ENCODE assay signal across 19 cellular contexts in the genomic region with DNA sequence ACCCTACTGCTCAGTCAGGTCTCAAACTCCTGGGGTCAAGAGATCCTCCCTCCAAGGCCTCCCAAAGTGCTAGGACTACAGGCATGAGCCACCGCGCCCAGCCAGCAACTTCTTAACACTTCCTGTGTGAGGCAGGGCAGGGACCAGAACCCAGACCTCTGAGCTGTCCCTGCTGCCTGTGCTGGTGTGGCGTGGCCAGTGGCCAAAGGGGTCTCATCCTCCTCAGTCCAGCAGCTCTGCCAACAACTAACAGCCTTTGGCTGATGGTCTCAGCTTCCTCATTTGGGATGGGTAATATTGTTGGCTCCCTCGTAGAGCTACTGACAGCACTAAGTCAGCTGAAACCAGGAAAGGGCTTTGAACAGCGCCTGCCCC. TPM values are rescaled to one million over a fixed set of nuclear protein-coding genes. Genes with fewer than 3 reads are reported as not detected.
A peak's percentile ranks its signal among the peaks of the same experiment; 100 is the strongest.
DNase-seq lines count a peak whose midpoint lies in the region; ATAC-seq and TF ChIP-seq lines count a peak whose summit lies in the region.
"Had no signal": no experiment of that assay in that cellular context is flagged by ENCODE, and none has a peak within 500 bp of the region (broad histone marks: within the 10 kb centered on the region; RNA-seq: fewer than 3 reads in every experiment).

No MANE protein-coding gene starts in this region.

- peaks cover 0 to 29% (median 16%) of the 10 kb centered on the region in 12 donors for H3K4me1 ChIP-seq in heart left ventricle
- peaks cover 14 to 49% (median 30%) of the 10 kb centered on the region in 4 donors for H3K4me1 ChIP-seq in esophagus muscularis mucosa
- peaks cover 30% of the 10 kb centered on the region for H3K4me1 ChIP-seq in mesodermal cell (ENCODE audit: control insufficient read depth, insufficient read depth, low read length, poor library complexity, severe bottlenecking)
- H3K4me1 ChIP-seq in vagina, result peaks cover 22% of the 10 kb centered on the region

- H3K36me3 ChIP-seq in heart left ventricle (no peaks in the 10 kb centered on the region), esophagus muscularis mucosa (no peaks in the 10 kb centered on the region), mesodermal cell (ENCODE audit: control insufficient read depth, insufficient read depth, low read length) (peaks cover 1% of the 10 kb centered on the region), vagina (no peaks in the 10 kb centered on the region)
- H3K36me3 ChIP-seq: neutrophil had no signal

- DNase-seq in heart left ventricle, result no peak
- no peak for DNase-seq in left ventricle myocardium superior
- DNase-seq in esophagus muscularis mucosa (ENCODE audit: extremely low spot score), result no peak
- no peak for DNase-seq in vagina (ENCODE audit: extremely low spot score in 2 of 2)
- DNase-seq in NCI-H1436 (lab: John Stamatoyannopoulos, UW), result no peak
- no peak for DNase-seq in NCI-H2029 (lab: John Stamatoyannopoulos, UW)
- DNase-seq in activated naive CD4-positive, alpha-beta T cell treated with anti-CD3 and anti-CD28 coated beads, Interleukin-2, amount 50 U/mL, for 72 hours (ENCODE audit: low spot score in 2 of 2), result no peak
- DNase-seq: activated CD4-positive, alpha-beta T cell treated with anti-CD3 and anti-CD28 coated beads, Interleukin-2, amount 10 ng/mL, durations not matched to agents 7 days and 5 days; anterior cingulate cortex; COR-L47; dorsolateral prefrontal cortex; foreskin melanocyte; KG1; NCI-H1930; NCI-H526; T-helper 17 cell had no signal

- no peak for TF ChIP-seq EP300 in esophagus muscularis mucosa (IDR thresholded peaks at IDR 0.05)

- H3K27ac Mint-ChIP-seq in activated naive CD4-positive, alpha-beta T cell treated with anti-CD3 and anti-CD28 coated beads, Interleukin-2, amount 50 U/mL, for 72 hours, result no peak overlapping the region
- H3K27ac Mint-ChIP-seq: activated CD4-positive, alpha-beta T cell treated with anti-CD3 and anti-CD28 coated beads, Interleukin-2, amount 10 ng/mL, durations not matched to agents 7 days and 5 days had no signal

- ATAC-seq in heart left ventricle, result no peak
- no peak for ATAC-seq in left ventricle myocardium superior
- ATAC-seq in activated naive CD4-positive, alpha-beta T cell treated with anti-CD3 and anti-CD28 coated beads, Interleukin-2, amount 50 U/mL, for 72 hours, result no peak
- ATAC-seq: left lobe of liver, T-helper 17 cell had no signal

- TF ChIP-seq POLR2A in heart left ventricle (IDR thresholded peaks at IDR 0.05) (no peak), esophagus muscularis mucosa (IDR thresholded peaks at IDR 0.05; ENCODE audit: low read depth) (no peak), vagina (IDR thresholded peaks at IDR 0.05) (no peak)

- H3K27ac ChIP-seq in heart left ventricle, result peak overlapping the region in 8 of 12 donors; percentile 27 to 80 (median 67)
- H3K27ac ChIP-seq in esophagus muscularis mucosa (replicated peaks in 1 of 4), result peak overlapping the region; percentile 63 to 76 (median 68)
- H3K27ac ChIP-seq in mesodermal cell (ENCODE audit: low read depth, low read length, severe bottlenecking), result peak overlapping the region; percentile 88
- H3K27ac ChIP-seq in vagina, result peak overlapping the region; percentile 52
- H3K27ac ChIP-seq: neutrophil had no signal

- no peaks in the 10 kb centered on the region for H3K9me3 ChIP-seq in heart left ventricle
- H3K9me3 ChIP-seq in esophagus muscularis mucosa, result no peaks in the 10 kb centered on the region
- H3K9me3 ChIP-seq in mesodermal cell (ENCODE audit: control insufficient read depth, low read length), result no peaks in the 10 kb centered on the region
- no peaks in the 10 kb centered on the region for H3K9me3 ChIP-seq in vagina
- H3K9me3 ChIP-seq: neutrophil had no signal

- H3K36me3 Mint-ChIP-seq in activated naive CD4-positive, alpha-beta T cell treated with anti-CD3 and anti-CD28 coated beads, Interleukin-2, amount 50 U/mL, for 72 hours, result peaks cover 0 to 7% of the 10 kb centered on the region in 2 donors

- no peaks in the 10 kb centered on the region for H3K27me3 ChIP-seq in heart left ventricle
- no peaks in the 10 kb centered on the region for H3K27me3 ChIP-seq in esophagus muscularis mucosa
- H3K27me3 ChIP-seq in vagina, result no peaks in the 10 kb centered on the region
- H3K27me3 ChIP-seq: dorsolateral prefrontal cortex had no signal

- TF ChIP-seq CTCF in heart left ventricle (IDR thresholded peaks at IDR 0.05), result no peak
- no peak for TF ChIP-seq CTCF in esophagus muscularis mucosa (IDR thresholded peaks at IDR 0.05)
- no peak for TF ChIP-seq CTCF in vagina (IDR thresholded peaks at IDR 0.05)

- H3K9me3 Mint-ChIP-seq in activated naive CD4-positive, alpha-beta T cell treated with anti-CD3 and anti-CD28 coated beads, Interleukin-2, amount 50 U/mL, for 72 hours, result no peaks in the 10 kb centered on the region
- H3K9me3 Mint-ChIP-seq: activated CD4-positive, alpha-beta T cell treated with anti-CD3 and anti-CD28 coated beads, Interleukin-2, amount 10 ng/mL, durations not matched to agents 7 days and 5 days had no signal

- intact Hi-C loops in heart left ventricle (cut with DNase I) (loop anchor here in 6 of 10 donors (2.0 to 10.0 kb wide), 6 partner anchors 35 to 93 kb away; partner anchors contain the start of genes SMCR8 (in 3 of the 6), TOP3A (in 3 of the 6), ALKBH5 (in 1 of the 6) and FLII (in 1 of the 6)), left ventricle myocardium superior (cut with micrococcal nuclease) (no loop called here), esophagus muscularis mucosa (cut with DNase I) (loop anchor here (5.0 kb wide), 1 partner anchor 88 kb away; the partner anchor contains the start of gene TOP3A), vagina (cut with DNase I) (loop anchor here (5.0 kb wide), 1 partner anchor 37 kb away; no protein-coding TSS in a partner anchor)

- H3K4me3 ChIP-seq in heart left ventricle (no peak overlapping the region), esophagus muscularis mucosa (no peak overlapping the region), mesodermal cell (ENCODE audit: extremely low read depth, insufficient read depth, low read length, poor library complexity, severe bottlenecking) (no peak overlapping the region), vagina (no peak overlapping the region)

- WGBS in heart left ventricle, 4 donors, result 83 to 95% (median 89%) methylated on average over 4 to 5 of the region's 5 CpGs
- 73% methylated on average over 4 of the region's 5 CpGs for WGBS in esophagus muscularis mucosa
- WGBS in mesodermal cell (ENCODE audit: insufficient coverage in 2 of 2), 2 experiments, result 63 to 65% methylated on average over 3 to 5 of the region's 5 CpGs

RNA-seq across cellular contexts. Expression of gene LLGL1, which starts 1.4 kb away (rescaled TPM):
- total RNA-seq in heart left ventricle, result 10 to 100 TPM in 5 of 9 donors, 1 to 10 TPM in 4; 6.8 to 20.7 (median 10.8) TPM
- polyA plus RNA-seq in heart left ventricle, result 1 to 10 TPM; 5.3 to 8.9 TPM
- total RNA-seq in left ventricle myocardium superior, result 9.0 TPM
- total RNA-seq in esophagus muscularis mucosa, result 10 to 100 TPM; 17.6 to 35.1 (median 26.2) TPM
- 64.1 TPM for polyA plus RNA-seq in mesodermal cell (2013, experiment 1 of 2)
- polyA plus RNA-seq in mesodermal cell (2013, experiment 2 of 2), result 52.4 TPM
- 27.7 TPM for total RNA-seq in vagina
- 10 to 100 TPM; 14.5 to 15.0 TPM for total RNA-seq in activated naive CD4-positive, alpha-beta T cell treated with anti-CD3 and anti-CD28 coated beads, Interleukin-2, amount 50 U/mL, for 72 hours

RNA-seq across cellular contexts. Expression of gene FLII, which starts 34.5 kb away (rescaled TPM):
- total RNA-seq in heart left ventricle (100 to 1,000 TPM; 218 to 535 (median 307) TPM), left ventricle myocardium superior (292 TPM), esophagus muscularis mucosa (100 to 1,000 TPM; 302 to 528 (median 408) TPM), vagina (277 TPM)
- 100 to 1,000 TPM; 321 to 364 TPM for polyA plus RNA-seq in heart left ventricle
- polyA plus RNA-seq in mesodermal cell (2013, experiment 1 of 2), result 259 TPM
- 229 TPM for polyA plus RNA-seq in mesodermal cell (2013, experiment 2 of 2)
- 100 to 1,000 TPM; 267 to 273 TPM for total RNA-seq in activated naive CD4-positive, alpha-beta T cell treated with anti-CD3 and anti-CD28 coated beads, Interleukin-2, amount 50 U/mL, for 72 hours

RNA-seq across cellular contexts. Expression of gene MIEF2, which starts 36.4 kb away (rescaled TPM):
- 10 to 100 TPM; 23.2 to 46.9 (median 26.7) TPM for total RNA-seq in heart left ventricle
- 10 to 100 TPM; 18.8 to 27.4 TPM for polyA plus RNA-seq in heart left ventricle
- total RNA-seq in left ventricle myocardium superior, result 32.2 TPM
- total RNA-seq in esophagus muscularis mucosa, result 10 to 100 TPM; 10.8 to 27.2 (median 17.9) TPM
- polyA plus RNA-seq in mesodermal cell (2013, experiment 1 of 2), result 9.3 TPM
- 7.2 TPM for polyA plus RNA-seq in mesodermal cell (2013, experiment 2 of 2)
- total RNA-seq in vagina, result 18.4 TPM
- 10 to 100 TPM in 1 of 2 donors, 1 to 10 TPM in 1; 7.4 to 15.5 TPM for total RNA-seq in activated naive CD4-positive, alpha-beta T cell treated with anti-CD3 and anti-CD28 coated beads, Interleukin-2, amount 50 U/mL, for 72 hours

RNA-seq across cellular contexts. Expression of gene ALKBH5, which starts 40.4 kb away (rescaled TPM):
- total RNA-seq in heart left ventricle (100 to 1,000 TPM; 147 to 233 (median 198) TPM), left ventricle myocardium superior (197 TPM), esophagus muscularis mucosa (100 to 1,000 TPM; 120 to 197 (median 151) TPM), vagina (77.3 TPM)
- 100 to 1,000 TPM in 1 of 2 donors, 10 to 100 TPM in 1; 89.2 to 122 TPM for polyA plus RNA-seq in heart left ventricle
- polyA plus RNA-seq in mesodermal cell (2013, experiment 1 of 2), result 43.3 TPM
- polyA plus RNA-seq in mesodermal cell (2013, experiment 2 of 2), result 39.0 TPM
- total RNA-seq in activated naive CD4-positive, alpha-beta T cell treated with anti-CD3 and anti-CD28 coated beads, Interleukin-2, amount 50 U/mL, for 72 hours, result 100 to 1,000 TPM in 1 of 2 donors, 10 to 100 TPM in 1; 79.5 to 176 TPM
